Comparison of ENCODE assay signal across 21 cellular contexts in genomic region chr6:115977220-115977619, GRCh38.
DNase-seq lines count a peak whose midpoint lies in the region; ATAC-seq and TF ChIP-seq lines count a peak whose summit lies in the region.
"Had no signal": no experiment of that assay in that cellular context is flagged by ENCODE, and none has a peak within 500 bp of the region (broad histone marks: within the 10 kb centered on the region; RNA-seq: fewer than 3 reads in every experiment).

No MANE protein-coding gene starts in this region.

- no peaks in the 10 kb centered on the region for H4K20me1 ChIP-seq in GM23338 (replicated peaks; ENCODE audit: insufficient read depth)

- peak overlapping the region; percentile 98 for H3K27ac ChIP-seq in caudate nucleus (ENCODE audit: low read depth, low read length)
- H3K27ac ChIP-seq in dorsolateral prefrontal cortex = peak overlapping the region; percentile 19 to 98 (median 93)
- peak overlapping the region; percentile 97 for H3K27ac ChIP-seq in temporal lobe (ENCODE audit: low read depth, low read length)
- H3K27ac ChIP-seq in GM23338 (ENCODE audit: low read depth) = no peak overlapping the region
- H3K27ac ChIP-seq: GM23248, HL-60 had no signal

- no peaks in the 10 kb centered on the region for H3K27me3 Mint-ChIP-seq in GM23338 (ENCODE audit: insufficient read depth, low read depth, poor library complexity)
- H3K27me3 Mint-ChIP-seq: CD4-positive, CD25-positive, alpha-beta regulatory T cell had no signal

- H3K36me3 Mint-ChIP-seq in GM23338 (ENCODE audit: low read depth) = no peaks in the 10 kb centered on the region
- H3K36me3 Mint-ChIP-seq: CD4-positive, CD25-positive, alpha-beta regulatory T cell; CD8-positive, alpha-beta memory T cell had no signal

- TF ChIP-seq CTCF in dorsolateral prefrontal cortex (IDR thresholded peaks at IDR 0.05 in 54 of 56, conservative IDR thresholded peaks at IDR 0.05 in 2 of 56; ENCODE audit: low read depth in 1 of 56, partially characterized antibody in 56 of 56) (no peak), mucosa of descending colon (IDR thresholded peaks at IDR 0.05) (no peak), GM23338 (conservative IDR thresholded peaks at IDR 0.05; ENCODE audit: low read depth in 2 of 2) (no peak)

- H2AFZ ChIP-seq in GM23338 = no peak overlapping the region
- H2AFZ ChIP-seq: GM23248 had no signal

- no peaks in the 10 kb centered on the region for H3K27me3 ChIP-seq in dorsolateral prefrontal cortex
- no peaks in the 10 kb centered on the region for H3K27me3 ChIP-seq in GM23338 (ENCODE audit: insufficient read depth)
- H3K27me3 ChIP-seq: BE2C had no signal

- no peaks in the 10 kb centered on the region for H3K36me3 ChIP-seq in mucosa of descending colon (ENCODE audit: low read depth)
- H3K36me3 ChIP-seq in GM23338 (ENCODE audit: insufficient read depth) = no peaks in the 10 kb centered on the region
- H3K36me3 ChIP-seq: BE2C had no signal

- H3K4me3 ChIP-seq in dorsolateral prefrontal cortex = no peak overlapping the region
- no peak overlapping the region for H3K4me3 ChIP-seq in mucosa of descending colon
- no peak overlapping the region for H3K4me3 ChIP-seq in GM23338
- H3K4me3 ChIP-seq: GM23248 had no signal

- no peak overlapping the region for H3K4me2 ChIP-seq in GM23338

- H3K4me3 Mint-ChIP-seq in GM23338 = no peak overlapping the region
- H3K4me3 Mint-ChIP-seq: CD4-positive, CD25-positive, alpha-beta regulatory T cell; CD8-positive, alpha-beta memory T cell had no signal

- no peaks in the 10 kb centered on the region for H3K79me2 ChIP-seq in GM23338 (replicated peaks; ENCODE audit: insufficient read depth)

- peaks cover 3% of the 10 kb centered on the region for H3K4me1 ChIP-seq in mucosa of descending colon (ENCODE audit: low read depth)
- H3K4me1 ChIP-seq in GM23338 (ENCODE audit: insufficient read depth) = no peaks in the 10 kb centered on the region
- H3K4me1 ChIP-seq: BE2C had no signal

- DNase-seq in caudate nucleus (lab: John Stamatoyannopoulos, UW) (no peak), dorsolateral prefrontal cortex (no peak), mucosa of descending colon (peak in 2 of 3 donors; percentile 33 to 61), GM23338 (ENCODE audit: low spot score) (no peak), hypothalamus (lab: John Stamatoyannopoulos, UW) (no peak)
- DNase-seq: ACHN; BE2C; C1 segment of cervical spinal cord; CD4-positive, CD25-positive, alpha-beta regulatory T cell; CD8-positive, alpha-beta memory T cell; COR-L47; DMS 273 treated with DMSO at 0.1 percent for 48 hours; DMS79; GDM1; GM23248; HCEC 1CT; IMR-90 had no signal

- H3K9me3 ChIP-seq in mucosa of descending colon = no peaks in the 10 kb centered on the region
- H3K9me3 ChIP-seq: BE2C had no signal

- no peaks in the 10 kb centered on the region for H3F3A ChIP-seq in GM23338 (replicated peaks; ENCODE audit: low read depth)

- no peak overlapping the region for H3K27ac Mint-ChIP-seq in GM23338
- H3K27ac Mint-ChIP-seq: CD4-positive, CD25-positive, alpha-beta regulatory T cell; CD8-positive, alpha-beta memory T cell had no signal

- H3K9me3 Mint-ChIP-seq in GM23338 = no peaks in the 10 kb centered on the region
- H3K9me3 Mint-ChIP-seq: CD4-positive, CD25-positive, alpha-beta regulatory T cell; CD8-positive, alpha-beta memory T cell had no signal

- intact Hi-C loops in dorsolateral prefrontal cortex (cut with DNase I) (loop anchor here (2.0 to 5.0 kb wide), 2 partner anchors 34 to 35 kb away; no protein-coding TSS in a partner anchor), mucosa of descending colon (cut with DNase I, micrococcal nuclease) (no loop called here)

- peaks cover 2% of the 10 kb centered on the region; the same call in 2 of the 3 replicates for H3K4me1 Mint-ChIP-seq in GM23338
- H3K4me1 Mint-ChIP-seq: CD4-positive, CD25-positive, alpha-beta regulatory T cell; CD8-positive, alpha-beta memory T cell had no signal

- ATAC-seq in mucosa of descending colon (peak; percentile 87), GM23338 (no peak), HG03457 (IDR thresholded peaks at IDR 0.05; ENCODE audit: unreplicated experiment) (no peak), SK-N-SH treated with all-trans-retinoic acid at 6 μM for 48 hours (no peak)

- no peaks in the 10 kb centered on the region for H3K9me2 ChIP-seq in GM23338 (ENCODE audit: insufficient read depth)

TF ChIP-seq in SK-N-SH treated with all-trans-retinoic acid at 6 μM for 48 hours, 23 proteins besides CTCF, POLR2A, EP300 and RAD21:
- TF ChIP-seq CREB5 (CRISPR knock-in tag; IDR thresholded peaks at IDR 0.05; ENCODE audit: low read depth) = no peak
- TF ChIP-seq ZNF70 (CRISPR knock-in tag; IDR thresholded peaks at IDR 0.05) = no peak
- no peak for TF ChIP-seq GLIS3 (CRISPR knock-in tag; IDR thresholded peaks at IDR 0.05)
- no peak for TF ChIP-seq CSDC2 (CRISPR knock-in tag; IDR thresholded peaks at IDR 0.05)
- no peak for TF ChIP-seq TCF4 (CRISPR knock-in tag; IDR thresholded peaks at IDR 0.05; ENCODE audit: borderline replicate concordance)
- no peak for TF ChIP-seq ESRRG (CRISPR knock-in tag; IDR thresholded peaks at IDR 0.05)
- TF ChIP-seq SNAI2 (CRISPR knock-in tag; IDR thresholded peaks at IDR 0.05) = no peak
- TF ChIP-seq TOX (CRISPR knock-in tag; IDR thresholded peaks at IDR 0.05; ENCODE audit: borderline replicate concordance) = no peak
- no peak for TF ChIP-seq ZFP3 (CRISPR knock-in tag; IDR thresholded peaks at IDR 0.05)
- no peak for TF ChIP-seq ARNTL (CRISPR knock-in tag; IDR thresholded peaks at IDR 0.05; ENCODE audit: borderline replicate concordance, low read depth)
- no peak for TF ChIP-seq ISL1 (CRISPR knock-in tag; IDR thresholded peaks at IDR 0.05)
- no peak for TF ChIP-seq ZNF565 (CRISPR knock-in tag; conservative IDR thresholded peaks at IDR 0.05; ENCODE audit: low read depth)
- TF ChIP-seq PPARA (CRISPR knock-in tag; IDR thresholded peaks at IDR 0.05; ENCODE audit: borderline replicate concordance) = no peak
- TF ChIP-seq PATZ1 (CRISPR knock-in tag; IDR thresholded peaks at IDR 0.05; ENCODE audit: borderline replicate concordance) = no peak
- TF ChIP-seq TSHZ2 (CRISPR knock-in tag; IDR thresholded peaks at IDR 0.05) = no peak

Comparison
In these comparisons a context has a peak if more than half of its experiments do, and no peak if none do; other contexts are left out.
1. DNase-seq: peak in mucosa of descending colon (2 of 3); none in caudate nucleus (0 of 61), dorsolateral prefrontal cortex (0 of 10), GM23338 (single experiment) and hypothalamus (0 of 51).
2. intact Hi-C loops: an anchor here in dorsolateral prefrontal cortex (2.0 to 5.0 kb wide); none called in mucosa of descending colon.